In genomic region chr7:135317676-135318326, GRCh38 we compare ENCODE assay signal across 1 cellular context.
TF ChIP-seq lines count a peak whose summit lies in the region.

No MANE protein-coding gene starts in this region.

TF ChIP-seq in HepG2, 621 proteins besides CTCF, POLR2A, EP300 and RAD21 (continued from another document):
- TF ChIP-seq ZHX2 (IDR thresholded peaks at IDR 0.05; ENCODE audit: low read depth) (no peak), ZHX2 (CRISPR knock-in tag; IDR thresholded peaks at IDR 0.05; ENCODE audit: borderline replicate concordance) (no peak), NONO (IDR thresholded peaks at IDR 0.05) (no peak), NONO (CRISPR knock-in tag; conservative IDR thresholded peaks at IDR 0.05) (no peak), SP140L (CRISPR knock-in tag; IDR thresholded peaks at IDR 0.05; ENCODE audit: borderline replicate concordance) (no peak), ZBTB34 (CRISPR knock-in tag; IDR thresholded peaks at IDR 0.05) (no peak), PITX1 (CRISPR knock-in tag; IDR thresholded peaks at IDR 0.05) (0 out of 2 replicates have a peak, but pooled peaks have one; percentile 23), HNF4G (IDR thresholded peaks at IDR 0.05; ENCODE audit: borderline replicate concordance, low read depth, low read length) (no peak; the same call in 1 of the 2 replicates), HNF4G (CRISPR knock-in tag; IDR thresholded peaks at IDR 0.05; ENCODE audit: borderline replicate concordance, low read depth) (0 out of 2 replicates have a peak, but pooled peaks have one; percentile 14), ZNF792 (CRISPR knock-in tag; IDR thresholded peaks at IDR 0.05) (no peak), TSC22D2 (CRISPR knock-in tag; IDR thresholded peaks at IDR 0.05; ENCODE audit: borderline replicate concordance) (no peak), IRF9 (CRISPR knock-in tag; IDR thresholded peaks at IDR 0.05; ENCODE audit: borderline replicate concordance) (no peak), ZNF143 (CRISPR knock-in tag; IDR thresholded peaks at IDR 0.05) (peak; percentile 48), ZNF660 (CRISPR knock-in tag; IDR thresholded peaks at IDR 0.05; ENCODE audit: borderline replicate concordance, low read depth) (no peak), DDIT3 (CRISPR knock-in tag; IDR thresholded peaks at IDR 0.05) (no peak), ARID5B (CRISPR knock-in tag; IDR thresholded peaks at IDR 0.05) (no peak), ZFP91 (CRISPR knock-in tag; IDR thresholded peaks at IDR 0.05; ENCODE audit: borderline replicate concordance) (no peak), ZNF577 (CRISPR knock-in tag; IDR thresholded peaks at IDR 0.05; ENCODE audit: borderline replicate concordance, low read depth) (no peak), MXD3 (CRISPR knock-in tag; IDR thresholded peaks at IDR 0.05) (no peak), ZNF549 (CRISPR knock-in tag; IDR thresholded peaks at IDR 0.05) (no peak), ATF4 (CRISPR knock-in tag; IDR thresholded peaks at IDR 0.05) (no peak), ZHX1 (CRISPR knock-in tag; IDR thresholded peaks at IDR 0.05; ENCODE audit: low read depth) (no peak), ZFY (CRISPR knock-in tag; IDR thresholded peaks at IDR 0.05) (no peak), AKAP8 (CRISPR knock-in tag; IDR thresholded peaks at IDR 0.05) (no peak), ZNF691 (CRISPR knock-in tag; IDR thresholded peaks at IDR 0.05; ENCODE audit: borderline replicate concordance, low read depth) (no peak), PLSCR1 (CRISPR knock-in tag; IDR thresholded peaks at IDR 0.05; ENCODE audit: borderline replicate concordance) (no peak)
